Comparison of ENCODE assay signal across 1 cellular context in the genomic region with DNA sequence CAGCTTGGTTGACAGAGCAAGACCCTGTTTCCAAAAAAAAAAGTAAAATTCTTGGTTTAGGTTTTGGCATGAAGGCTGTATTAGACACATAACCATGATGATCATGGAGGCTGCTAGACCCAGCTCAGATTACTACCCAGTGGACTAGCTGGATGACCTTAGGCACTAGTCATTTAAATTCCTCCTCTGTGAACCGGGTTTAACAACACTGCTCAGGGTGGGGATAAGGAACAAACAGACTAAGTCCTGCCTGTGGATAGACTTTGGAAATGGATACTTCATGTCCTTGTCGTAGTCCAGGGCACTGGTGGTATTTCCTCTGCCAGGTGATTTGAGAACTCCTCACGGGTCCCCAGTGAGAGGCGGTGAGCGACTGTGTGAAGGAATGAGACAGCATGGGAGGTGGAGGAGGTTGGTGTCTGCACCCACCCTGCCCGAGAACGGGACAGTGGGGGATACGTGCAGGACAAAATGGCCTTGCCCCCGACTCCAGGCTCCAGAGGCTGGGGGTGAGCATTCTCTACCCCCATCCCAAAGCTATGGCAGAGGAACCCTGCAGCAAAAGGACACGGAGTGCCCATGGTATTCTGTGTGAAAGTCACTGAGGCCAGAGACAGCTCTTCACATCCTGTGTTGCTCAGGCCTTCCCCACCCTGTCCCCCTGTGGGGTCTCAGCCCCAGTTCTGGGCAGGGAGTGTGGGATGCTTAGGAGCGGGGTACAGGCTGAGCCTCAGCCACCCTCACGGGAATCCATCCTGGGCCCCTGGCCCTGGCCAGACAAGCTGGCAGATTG.
TF ChIP-seq lines count a peak whose summit lies in the region.

No MANE protein-coding gene starts in this region.

TF ChIP-seq in IMR-90, 13 proteins besides CTCF, POLR2A, EP300 and RAD21:
- TF ChIP-seq USF2 (IDR thresholded peaks at IDR 0.05; ENCODE audit: low read depth, low read length) (no peak), BHLHE40 (IDR thresholded peaks at IDR 0.05; ENCODE audit: low read depth, low read length) (no peak), RFX5 (IDR thresholded peaks at IDR 0.05; ENCODE audit: low read depth, low read length) (no peak), FOS (IDR thresholded peaks at IDR 0.05; ENCODE audit: low read depth, low read length) (no peak), CHD1 (IDR thresholded peaks at IDR 0.05; ENCODE audit: low read depth, low read length) (no peak), NFE2L2 (IDR thresholded peaks at IDR 0.05; ENCODE audit: low read depth, low read length) (no peak), MXI1 (IDR thresholded peaks at IDR 0.05; ENCODE audit: borderline replicate concordance, low read depth, low read length) (no peak), RCOR1 (IDR thresholded peaks at IDR 0.05; ENCODE audit: insufficient replicate concordance, low read length) (no peak), ELK1 (IDR thresholded peaks at IDR 0.05; ENCODE audit: borderline replicate concordance, low read depth, low read length) (no peak), MAZ (IDR thresholded peaks at IDR 0.05; ENCODE audit: borderline replicate concordance, low read depth, low read length) (no peak), MAFK (IDR thresholded peaks at IDR 0.05; ENCODE audit: low read depth, low read length) (no peak), CEBPB (IDR thresholded peaks at IDR 0.05; ENCODE audit: low read depth, low read length) (no peak), SMC3 (IDR thresholded peaks at IDR 0.05; ENCODE audit: low read depth, low read length) (no peak)
TF ChIP-seq in IMR-90: peak in this region for 0.
